ENCODE assay signal across 15 cellular contexts in the genomic region with DNA sequence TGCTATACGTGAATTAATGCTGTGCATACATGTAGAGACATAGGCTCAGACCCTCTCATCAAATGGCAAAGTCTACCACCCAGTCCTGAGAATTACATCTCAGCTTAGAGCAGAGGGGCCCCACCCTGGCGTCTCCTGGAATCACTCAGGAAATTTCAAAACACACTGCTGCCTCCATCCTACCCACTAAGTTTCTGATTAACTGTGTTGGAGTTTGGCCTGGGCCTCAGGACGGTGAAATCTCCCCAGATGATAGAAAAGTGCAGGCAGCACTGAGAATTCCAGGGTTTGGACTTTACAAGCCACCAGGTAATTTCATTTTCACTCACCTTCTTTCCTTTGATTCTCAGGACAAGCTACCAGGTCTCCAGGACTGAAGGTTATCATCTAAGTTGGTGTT. TPM values are rescaled to one million over a fixed set of nuclear protein-coding genes. Genes with fewer than 3 reads are reported as not detected.
DNase-seq lines count a peak whose midpoint lies in the region; ATAC-seq and TF ChIP-seq lines count a peak whose summit lies in the region.
"Had no signal": no experiment of that assay in that cellular context is flagged by ENCODE, and none has a peak within 500 bp of the region (broad histone marks: within the 10 kb centered on the region; RNA-seq: fewer than 3 reads in every experiment).

No MANE protein-coding gene starts in this region.

- no peaks in the 10 kb centered on the region for H3K9me3 ChIP-seq in neutrophil

- no peaks in the 10 kb centered on the region for H3K27me3 ChIP-seq in neutrophil
- H3K27me3 ChIP-seq: BLaER1 had no signal

- H3K4me3 Mint-ChIP-seq in activated naive CD8-positive, alpha-beta T cell: no peak overlapping the region
- no peak overlapping the region for H3K4me3 Mint-ChIP-seq in activated naive CD8-positive, alpha-beta T cell treated with anti-CD3 and anti-CD28 coated beads, Interleukin-2, amount 50 U/mL, for 24 hours
- peak overlapping the region; percentile 59 for H3K4me3 Mint-ChIP-seq in activated T-helper 17 cell treated with anti-CD3 and anti-CD28 coated beads, Interleukin-2, amount 50 U/mL, for 72 hours
- H3K4me3 Mint-ChIP-seq: H9 had no signal

- H3K27me3 Mint-ChIP-seq in activated naive CD8-positive, alpha-beta T cell: no peaks in the 10 kb centered on the region
- H3K27me3 Mint-ChIP-seq in activated naive CD8-positive, alpha-beta T cell treated with anti-CD3 and anti-CD28 coated beads, Interleukin-2, amount 50 U/mL, for 24 hours: no peaks in the 10 kb centered on the region
- H3K27me3 Mint-ChIP-seq in activated T-helper 17 cell treated with anti-CD3 and anti-CD28 coated beads, Interleukin-2, amount 50 U/mL, for 72 hours: no peaks in the 10 kb centered on the region

- TF ChIP-seq CTCF in neutrophil (IDR thresholded peaks at IDR 0.05): no peak

- peak overlapping the region in 1 of 2 experiments; percentile 44 for H3K4me3 ChIP-seq in neutrophil (ENCODE audit: low read depth in 1 of 2, low read length in 1 of 2)
- H3K4me3 ChIP-seq: BLaER1, GM12878 had no signal

- peak overlapping the region; percentile 86 for H3K27ac ChIP-seq in neutrophil
- H3K27ac ChIP-seq in substantia nigra (ENCODE audit: low read depth, low read length, poor library complexity, severe bottlenecking): no peak overlapping the region
- H3K27ac ChIP-seq: BLaER1 had no signal

- no peaks in the 10 kb centered on the region for H3K36me3 ChIP-seq in neutrophil
- H3K36me3 ChIP-seq: BLaER1 had no signal

- no peak for ATAC-seq in activated naive CD8-positive, alpha-beta T cell treated with anti-CD3 and anti-CD28 coated beads, Interleukin-2, amount 50 U/mL, for 24 hours
- no peak for ATAC-seq in activated T-helper 17 cell treated with anti-CD3 and anti-CD28 coated beads, Interleukin-2, amount 50 U/mL, for 72 hours (replicated peaks)
- ATAC-seq in HG03520 (IDR thresholded peaks at IDR 0.05; ENCODE audit: unreplicated experiment): no peak
- ATAC-seq: GM12878 had no signal

- no peaks in the 10 kb centered on the region for H3K36me3 Mint-ChIP-seq in activated naive CD8-positive, alpha-beta T cell
- no peaks in the 10 kb centered on the region for H3K36me3 Mint-ChIP-seq in activated naive CD8-positive, alpha-beta T cell treated with anti-CD3 and anti-CD28 coated beads, Interleukin-2, amount 50 U/mL, for 24 hours (ENCODE audit: low read depth)
- H3K36me3 Mint-ChIP-seq in activated T-helper 17 cell treated with anti-CD3 and anti-CD28 coated beads, Interleukin-2, amount 50 U/mL, for 72 hours (ENCODE audit: low read depth): no peaks in the 10 kb centered on the region

- DNase-seq in activated naive CD8-positive, alpha-beta T cell treated with anti-CD3 and anti-CD28 coated beads, Interleukin-2, amount 50 U/mL, for 24 hours: no peak
- DNase-seq in GF-D8 (lab: John Stamatoyannopoulos, UW) (peak; percentile 4), substantia nigra (lab: John Stamatoyannopoulos, UW) (no peak)
- DNase-seq in stimulated activated CD4-positive, alpha-beta T cell treated with anti-CD3 and anti-CD28 coated beads, Interleukin-15, amount 100 ng/mL, for 24 hours: no peak
- DNase-seq: DMS53, H9, Karpas-422, NCI-H2029, SHP77 treated with DMSO at 0.1 percent for 48 hours had no signal

- peaks cover 52% of the 10 kb centered on the region for H3K4me1 Mint-ChIP-seq in activated naive CD8-positive, alpha-beta T cell (ENCODE audit: low read depth)
- peaks cover 65% of the 10 kb centered on the region for H3K4me1 Mint-ChIP-seq in activated naive CD8-positive, alpha-beta T cell treated with anti-CD3 and anti-CD28 coated beads, Interleukin-2, amount 50 U/mL, for 24 hours
- H3K4me1 Mint-ChIP-seq in activated T-helper 17 cell treated with anti-CD3 and anti-CD28 coated beads, Interleukin-2, amount 50 U/mL, for 72 hours: peaks cover 25% of the 10 kb centered on the region

- H3K27ac Mint-ChIP-seq in activated naive CD8-positive, alpha-beta T cell: peak overlapping the region; percentile 50
- H3K27ac Mint-ChIP-seq in activated naive CD8-positive, alpha-beta T cell treated with anti-CD3 and anti-CD28 coated beads, Interleukin-2, amount 50 U/mL, for 24 hours: no peak overlapping the region
- H3K27ac Mint-ChIP-seq in activated T-helper 17 cell treated with anti-CD3 and anti-CD28 coated beads, Interleukin-2, amount 50 U/mL, for 72 hours: peak overlapping the region; percentile 69

- no peaks in the 10 kb centered on the region for H3K9me3 Mint-ChIP-seq in activated naive CD8-positive, alpha-beta T cell (ENCODE audit: low read depth)
- H3K9me3 Mint-ChIP-seq in activated naive CD8-positive, alpha-beta T cell treated with anti-CD3 and anti-CD28 coated beads, Interleukin-2, amount 50 U/mL, for 24 hours: peaks cover 6% of the 10 kb centered on the region
- H3K9me3 Mint-ChIP-seq in activated T-helper 17 cell treated with anti-CD3 and anti-CD28 coated beads, Interleukin-2, amount 50 U/mL, for 72 hours: peaks cover 5% of the 10 kb centered on the region

- H3K4me1 ChIP-seq in neutrophil (ENCODE audit: control insufficient read depth in 1 of 2, insufficient read depth in 1 of 2, low read depth in 1 of 2, low read length in 1 of 2): peaks cover 61 to 88% of the 10 kb centered on the region in 2 experiments

RNA-seq across cellular contexts. Expression of gene FAM9C, which starts 3.3 kb away (rescaled TPM):
- under 1 TPM in 1 of 2 donors, not detected in 1; 0.21 TPM for total RNA-seq in activated T-helper 17 cell treated with anti-CD3 and anti-CD28 coated beads, Interleukin-2, amount 50 U/mL, for 72 hours
- total RNA-seq: GM12878, H9 had no signal
